Comparison of ENCODE assay signal across 8 cellular contexts in genomic region chr2:11784747-11785610, GRCh38. TPM values are rescaled to one million over a fixed set of nuclear protein-coding genes. Genes with fewer than 3 reads are reported as not detected.
A peak's percentile ranks its signal among the peaks of the same experiment; 100 is the strongest.
DNase-seq lines count a peak whose midpoint lies in the region; ATAC-seq and TF ChIP-seq lines count a peak whose summit lies in the region.

No MANE protein-coding gene starts in this region.

- TF ChIP-seq EP300 in stomach (IDR thresholded peaks at IDR 0.05), result no peak

- peak in 5 of 7 experiments; percentile 69 to 93 (median 90) for TF ChIP-seq CTCF in stomach (IDR thresholded peaks at IDR 0.05)

- H3K4me3 ChIP-seq in muscle layer of duodenum (ENCODE audit: low read depth in 1 of 2, low read length in 2 of 2), result peak overlapping the region; percentile 5 to 52
- peak overlapping the region; percentile 18 to 37 (median 32) for H3K4me3 ChIP-seq in stomach

- peaks cover 49 to 82% of the 10 kb centered on the region in 2 donors for H3K36me3 ChIP-seq in muscle layer of duodenum (ENCODE audit: control insufficient read depth in 1 of 2, insufficient read depth in 2 of 2, low read length in 2 of 2)
- H3K36me3 ChIP-seq in stomach, result peaks cover 59 to 100% (median 98%) of the 10 kb centered on the region in 4 donors

- ATAC-seq in esophagus mucosa, result peak; percentile 42
- no peak for ATAC-seq in HG03045 (IDR thresholded peaks at IDR 0.05; ENCODE audit: unreplicated experiment)
- ATAC-seq in GM18907 (IDR thresholded peaks at IDR 0.05; ENCODE audit: unreplicated experiment), result no peak

- H3K9me3 ChIP-seq in muscle layer of duodenum (ENCODE audit: control insufficient read depth in 1 of 2, low read length in 2 of 2) (no peaks in the 10 kb centered on the region), stomach (no peaks in the 10 kb centered on the region)

- no peaks in the 10 kb centered on the region for H3K27me3 ChIP-seq in muscle layer of duodenum (ENCODE audit: low read depth, low read length)
- no peaks in the 10 kb centered on the region for H3K27me3 ChIP-seq in stomach

- no peak for TF ChIP-seq POLR2A in stomach (IDR thresholded peaks at IDR 0.05)

- H3K27ac ChIP-seq in muscle layer of duodenum (ENCODE audit: low read length), result no peak overlapping the region
- no peak overlapping the region for H3K27ac ChIP-seq in stomach

- intact Hi-C loops in stomach (cut with DNase I; ENCODE audit: low total_unique reads), result no loop called here

- H3K4me1 ChIP-seq in muscle layer of duodenum (ENCODE audit: control insufficient read depth in 1 of 2, insufficient read depth in 2 of 2, low read length in 2 of 2), result peaks cover 0 to 5% of the 10 kb centered on the region in 2 donors
- H3K4me1 ChIP-seq in stomach, result peaks cover 0 to 9% (median 3%) of the 10 kb centered on the region in 4 donors

- DNase-seq in ELR (ENCODE audit: low read depth) (peak; percentile 58), NAMALWA (ENCODE audit: low spot score) (peak; percentile 52), stomach (peak; percentile 47)
- peak; percentile 61 for DNase-seq in activated T-cell treated with anti-CD3 and anti-CD28 coated beads, Interleukin-2, amount 50 U/mL, for 1 hour

- 29 to 44% (median 39%) methylated on average over 40 to 50 of the region's 50 CpGs for WGBS in stomach, 5 donors

RNA-seq across cellular contexts. Expression of gene LPIN1, which starts 38.5 kb away (rescaled TPM):
- 33.6 TPM for total RNA-seq in esophagus mucosa
- 100 to 1,000 TPM in 1 of 5 donors, 10 to 100 TPM in 4; 11.0 to 152 (median 25.0) TPM for total RNA-seq in stomach
- 10 to 100 TPM in 2 of 3 donors, 1 to 10 TPM in 1; 7.3 to 19.3 (median 15.1) TPM for polyA plus RNA-seq in stomach
